24 cellular contexts compared by ENCODE assay signal in the genomic region with DNA sequence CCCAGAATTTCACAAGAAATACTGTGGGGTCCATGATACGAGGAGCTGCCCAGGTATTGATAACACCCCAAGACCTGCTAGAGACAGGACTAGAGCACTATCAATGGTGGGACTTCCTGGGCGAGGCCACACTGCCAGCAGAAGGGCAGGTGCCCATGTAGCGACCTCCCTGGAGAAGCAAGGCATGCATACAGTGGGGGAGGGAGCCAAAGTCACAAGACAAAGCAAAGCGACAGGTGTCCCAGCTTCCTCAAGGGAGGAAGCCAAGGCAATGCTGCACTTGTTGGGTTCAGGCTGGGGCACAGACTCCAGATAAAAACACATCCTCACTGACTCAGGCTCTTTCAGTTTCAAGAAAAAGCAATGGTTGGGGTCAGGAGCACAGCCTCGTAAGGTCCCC. TPM values are rescaled to one million over a fixed set of nuclear protein-coding genes. Genes with fewer than 3 reads are reported as not detected.
"Had no signal": no experiment of that assay in that cellular context is flagged by ENCODE, and none has a peak within 500 bp of the region (broad histone marks: within the 10 kb centered on the region; RNA-seq: fewer than 3 reads in every experiment).

No MANE protein-coding gene starts in this region.

- H3K9me3 Mint-ChIP-seq: activated T-helper 1 cell treated with anti-CD3 and anti-CD28 coated beads, Interleukin-12 subunit alpha, Interleukin-12 subunit beta, Interleukin-2, Interleukin-4 antibody, amounts not matched to agents 30 ng/mL and 10 ng/mL and 1 ng/mL, durations not matched to agents 14 hours and 24 hours and 36 hours; naive thymus-derived CD8-positive, alpha-beta T cell; stimulated activated effector memory CD8-positive, alpha-beta T cell treated with anti-CD3 and anti-CD28 coated beads, Interleukin-12 subunit alpha, Interleukin-12 subunit beta, amount 100 ng/mL, for 72 hours had no signal

- H3K4me1 ChIP-seq: adrenal gland, breast epithelium, gastroesophageal sphincter, stomach had no signal

- ATAC-seq: activated naive CD4-positive, alpha-beta T cell treated with anti-CD3 and anti-CD28 coated beads, Interleukin-2, amount 50 U/mL, for 72 hours; esophagus mucosa; gastroesophageal sphincter; mucosa of descending colon; naive thymus-derived CD8-positive, alpha-beta T cell; sciatic nerve; stimulated activated effector memory CD8-positive, alpha-beta T cell treated with anti-CD3 and anti-CD28 coated beads, Interleukin-12 subunit alpha, Interleukin-12 subunit beta, amount 100 ng/mL, for 72 hours had no signal

- H3K4me3 ChIP-seq: adrenal gland, breast epithelium, coronary artery, gastroesophageal sphincter, heart left ventricle, mucosa of descending colon, smooth muscle cell, stomach had no signal

- H3K4me3 Mint-ChIP-seq: activated T-helper 1 cell treated with anti-CD3 and anti-CD28 coated beads, Interleukin-12 subunit alpha, Interleukin-12 subunit beta, Interleukin-2, Interleukin-4 antibody, amounts not matched to agents 30 ng/mL and 10 ng/mL and 1 ng/mL, durations not matched to agents 14 hours and 24 hours and 36 hours; naive thymus-derived CD8-positive, alpha-beta T cell; stimulated activated effector memory CD8-positive, alpha-beta T cell treated with anti-CD3 and anti-CD28 coated beads, Interleukin-12 subunit alpha, Interleukin-12 subunit beta, amount 100 ng/mL, for 72 hours had no signal

- H3K36me3 ChIP-seq: adrenal gland, breast epithelium, gastroesophageal sphincter, heart left ventricle, neutrophil, stomach had no signal

- H3K9me3 ChIP-seq: adrenal gland, breast epithelium, gastroesophageal sphincter, heart left ventricle, mucosa of descending colon, neutrophil, stomach had no signal

- H3K36me3 Mint-ChIP-seq: naive thymus-derived CD8-positive, alpha-beta T cell; stimulated activated effector memory CD8-positive, alpha-beta T cell treated with anti-CD3 and anti-CD28 coated beads, Interleukin-12 subunit alpha, Interleukin-12 subunit beta, amount 100 ng/mL, for 72 hours had no signal

- H3K27me3 ChIP-seq: adrenal gland, breast epithelium, heart left ventricle, neutrophil, stomach had no signal

- DNase-seq: activated CD4-positive, alpha-beta T cell treated with anti-CD3 and anti-CD28 coated beads, Interleukin-2, amount 50 U/mL, for 48 hours; activated gamma-delta T cell treated with Interleukin-2 at 50 U/mL for 16 hours; activated T-cell treated with anti-CD3 and anti-CD28 coated beads for 4 hours; mesenchymal stem cell; mucosa of descending colon; naive thymus-derived CD8-positive, alpha-beta T cell; stimulated activated CD4-positive, alpha-beta T cell treated with anti-CD3 and anti-CD28 coated beads, Interleukin-4, amount 100 ng/mL, for 24 hours; stomach had no signal

- FAIRE-seq: astrocyte had no signal

- H3K27ac ChIP-seq: adrenal gland, breast epithelium, coronary artery, gastroesophageal sphincter, neutrophil, stomach, VCaP had no signal

- H3K27ac Mint-ChIP-seq: naive thymus-derived CD8-positive, alpha-beta T cell had no signal

RNA-seq across cellular contexts. Expression of a gene that starts 7.5 kb away (rescaled TPM):
- total RNA-seq: activated naive CD4-positive, alpha-beta T cell treated with anti-CD3 and anti-CD28 coated beads, Interleukin-2, amount 50 U/mL, for 72 hours; activated T-helper 1 cell treated with anti-CD3 and anti-CD28 coated beads, Interleukin-12 subunit alpha, Interleukin-12 subunit beta, Interleukin-2, Interleukin-4 antibody, amounts not matched to agents 30 ng/mL and 10 ng/mL and 1 ng/mL, durations not matched to agents 14 hours and 24 hours and 36 hours; adrenal gland; astrocyte; esophagus mucosa; naive thymus-derived CD8-positive, alpha-beta T cell; smooth muscle cell; stomach; temporal lobe had no signal

RNA-seq across cellular contexts. Expression of a gene that starts 7.7 kb away (rescaled TPM):
- total RNA-seq: adrenal gland; astrocyte; esophagus mucosa; naive thymus-derived CD8-positive, alpha-beta T cell; smooth muscle cell; temporal lobe had no signal

RNA-seq across cellular contexts. Expression of a gene that starts 37.7 kb away (rescaled TPM):
- total RNA-seq: activated naive CD4-positive, alpha-beta T cell treated with anti-CD3 and anti-CD28 coated beads, Interleukin-2, amount 50 U/mL, for 72 hours; activated T-helper 1 cell treated with anti-CD3 and anti-CD28 coated beads, Interleukin-12 subunit alpha, Interleukin-12 subunit beta, Interleukin-2, Interleukin-4 antibody, amounts not matched to agents 30 ng/mL and 10 ng/mL and 1 ng/mL, durations not matched to agents 14 hours and 24 hours and 36 hours; adrenal gland; astrocyte; breast epithelium; esophagus mucosa; gastroesophageal sphincter; heart left ventricle; lower leg skin; mucosa of descending colon; naive thymus-derived CD8-positive, alpha-beta T cell; smooth muscle cell; stomach; temporal lobe had no signal
